Comparison of ENCODE assay signal across 13 cellular contexts in the genomic region with DNA sequence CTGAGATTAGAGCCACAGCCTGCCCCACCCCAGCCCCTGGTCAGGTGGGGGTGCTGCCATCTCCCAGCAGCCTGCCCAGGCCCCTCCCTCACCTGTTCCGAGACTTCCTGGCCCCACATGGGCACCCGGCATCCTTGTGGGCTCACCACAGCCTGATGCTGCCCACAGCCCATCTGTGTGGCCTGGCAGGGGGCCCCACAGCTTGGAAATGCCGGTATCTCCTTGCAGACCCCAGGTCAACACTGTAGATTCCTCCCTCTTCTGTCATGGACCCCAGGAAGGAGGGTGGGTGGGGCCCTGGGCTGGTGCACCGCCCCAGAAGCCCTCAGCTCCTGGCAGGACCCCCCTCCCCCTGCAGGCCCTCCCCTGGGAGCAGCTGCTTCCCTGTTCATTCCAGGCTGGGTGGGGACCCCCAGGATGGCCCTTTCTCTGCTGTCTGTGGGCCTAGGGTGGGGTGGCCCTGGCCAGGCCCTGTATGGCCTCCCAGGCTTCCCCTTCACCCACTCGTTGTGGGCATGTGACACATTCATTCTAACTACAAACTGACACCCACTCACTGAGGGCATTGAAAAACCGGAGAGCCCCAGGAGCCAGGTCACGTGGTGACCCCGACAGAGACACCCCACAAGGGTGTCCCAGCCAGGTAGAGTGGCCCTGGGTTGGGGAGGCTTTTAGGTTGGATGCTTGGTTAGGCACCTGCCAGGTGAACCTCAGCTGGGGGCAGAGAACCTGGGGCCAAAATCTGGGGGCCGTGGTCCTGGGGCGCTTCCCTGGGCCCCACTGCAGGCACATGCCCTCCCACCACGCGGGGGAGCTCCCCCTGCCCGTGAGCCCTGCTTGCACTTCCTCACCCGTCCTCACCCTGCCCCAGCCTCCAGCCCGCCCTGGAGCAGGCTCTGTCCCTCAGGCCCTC. TPM values are rescaled to one million over a fixed set of nuclear protein-coding genes. Genes with fewer than 3 reads are reported as not detected.
"Had no signal": no experiment of that assay in that cellular context is flagged by ENCODE, and none has a peak within 500 bp of the region (broad histone marks: within the 10 kb centered on the region; RNA-seq: fewer than 3 reads in every experiment).

No MANE protein-coding gene starts in this region.

- H3K4me3 ChIP-seq: cardiac muscle cell, esophagus muscularis mucosa, lower lobe of right lung, smooth muscle cell, transverse colon had no signal

- H3K4me2 ChIP-seq: smooth muscle cell had no signal

- DNase-seq: activated CD4-positive, alpha-beta memory T cell treated with anti-CD3 and anti-CD28 coated beads, Interleukin-2, amount 10 ng/mL, durations not matched to agents 7 days and 5 days; activated naive CD4-positive, alpha-beta T cell treated with anti-CD3 and anti-CD28 coated beads for 36 hours; left cardiac atrium; lower lobe of right lung; naive B cell; right cardiac atrium; stimulated activated naive CD4-positive, alpha-beta T cell; substantia nigra; transverse colon had no signal

- H3K27ac ChIP-seq: cardiac muscle cell, esophagus muscularis mucosa, lower lobe of right lung, transverse colon had no signal

- FAIRE-seq: astrocyte had no signal

- H3K9me3 ChIP-seq: esophagus muscularis mucosa, lower lobe of right lung, transverse colon had no signal

- H3K27me3 ChIP-seq: esophagus muscularis mucosa, transverse colon had no signal

- ATAC-seq: left cardiac atrium, lower lobe of right lung, right cardiac atrium had no signal

- H3K36me3 ChIP-seq: cardiac muscle cell, esophagus muscularis mucosa, lower lobe of right lung, transverse colon had no signal

- H3K4me1 ChIP-seq: esophagus muscularis mucosa, lower lobe of right lung, transverse colon had no signal

RNA-seq across cellular contexts. Expression of a gene that starts 44.1 kb away (rescaled TPM):
- total RNA-seq: activated naive CD4-positive, alpha-beta T cell treated with anti-CD3 and anti-CD28 coated beads for 36 hours; astrocyte; cardiac muscle cell; smooth muscle cell had no signal
- polyA plus RNA-seq: cardiac muscle cell, smooth muscle cell had no signal
